8 cellular contexts compared by ENCODE assay signal in genomic region chr19:17448190-17448967, GRCh38. TPM values are rescaled to one million over a fixed set of nuclear protein-coding genes. Genes with fewer than 3 reads are reported as not detected.
DNase-seq lines count a peak whose midpoint lies in the region; ATAC-seq and TF ChIP-seq lines count a peak whose summit lies in the region.

Gene TMEM221, minus strand, starts transcription at chr19:17448668. Its CDS starts 206 bp downstream, at chr19:17448462.

- peaks cover 3% of the 10 kb centered on the region; the same call in 1 of the 2 replicates for H3K9me3 ChIP-seq in AG04450 (ENCODE audit: control insufficient read depth, insufficient read depth, low read length)
- H3K9me3 ChIP-seq in HCT116 (ENCODE audit: control insufficient read depth in 1 of 2, insufficient read depth in 1 of 2, low read depth in 1 of 2, low read length in 2 of 2): no peaks in the 10 kb centered on the region
- H3K9me3 ChIP-seq in mammary epithelial cell (replicated peaks; ENCODE audit: insufficient read depth, low read length): peaks cover 4% of the 10 kb centered on the region
- no peaks in the 10 kb centered on the region for H3K9me3 ChIP-seq in left lung

- POLR2A ChIA-PET in AG04450 (lab: Yijun Ruan, JAX): no interaction called here
- POLR2A ChIA-PET in HCT116 (lab: Charles Lee): no interaction called here

- BruUV-seq in HCT116 (replicated peaks; lab: Mats Ljungman, UMichigan) (no TSS peak), mammary epithelial cell (replicated peaks; lab: Mats Ljungman, UMichigan) (no TSS peak)

- H2AFZ ChIP-seq in HCT116 (ENCODE audit: low read depth, low read length, poor library complexity, severe bottlenecking) (no peak within 1 kb of the TSS), mammary epithelial cell (ENCODE audit: low read depth, low read length) (peak within 1 kb of the TSS; percentile 82)

- H3K36me3 ChIP-seq in HCT116 (ENCODE audit: control insufficient read depth in 1 of 2, insufficient read depth in 2 of 2, low read length in 2 of 2) (no peaks in the 10 kb centered on the region), mammary epithelial cell (ENCODE audit: insufficient read depth, low read length) (no peaks in the 10 kb centered on the region), left lung (no peaks in the 10 kb centered on the region)

- RAD21 ChIA-PET in HCT116 (lab: Charles Lee; ENCODE audit: low non-redundant PET in 1 of 2, low total read pairs in 2 of 2, uncharacterized antibody in 2 of 2, unreplicated experiment in 2 of 2): no interaction called here

- no peaks in the 10 kb centered on the region for H3K9me2 ChIP-seq in HCT116 (ENCODE audit: insufficient read depth)

- H3K79me2 ChIP-seq in HCT116 (ENCODE audit: insufficient read depth, low read length): no peaks in the 10 kb centered on the region
- no peaks in the 10 kb centered on the region for H3K79me2 ChIP-seq in mammary epithelial cell (ENCODE audit: insufficient read depth, low read length)

- H4K20me1 ChIP-seq in HCT116 (ENCODE audit: insufficient read depth) (no peaks in the 10 kb centered on the region), mammary epithelial cell (ENCODE audit: insufficient read depth, low read length) (no peaks in the 10 kb centered on the region)

- H3K9ac ChIP-seq in HCT116 (ENCODE audit: low read length) (peak within 1 kb of the TSS; percentile 71), mammary epithelial cell (ENCODE audit: insufficient read depth, low read length) (no peak within 1 kb of the TSS)

- intact Hi-C loops in HCT116 (cut with micrococcal nuclease): no loop called here
- intact Hi-C loops in mammary epithelial cell (cut with micrococcal nuclease): no loop called here
- intact Hi-C loops in left lung (cut with DNase I): no loop called here

- CTCF ChIA-PET in AG04450 (lab: Charles Lee) (interaction anchor here (0.6 to 1.4 kb wide), 4 partner anchors 15 to 101 kb away, joined by 3 to 4 read pairs (median 3); no protein-coding TSS in a partner anchor), HCT116 (lab: Charles Lee) (interaction anchor here (0.9 to 1.3 kb wide), 4 partner anchors 17 to 155 kb away, joined by 3 to 4 read pairs (median 3); partner anchors contain the start of gene MVB12A), mammary epithelial cell (lab: Charles Lee; ENCODE audit: low non-redundant PET) (no interaction called here)

- H3K4me3 ChIP-seq in AG04450 (ENCODE audit: low read depth, low read length) (peak within 1 kb of the TSS; percentile 46), HCT116 (replicated peaks in 1 of 2; ENCODE audit: low read depth in 1 of 2, low read length in 2 of 2) (peak within 1 kb of the TSS; percentile 56 to 70), mammary epithelial cell (replicated peaks in 1 of 3; ENCODE audit: insufficient read depth in 1 of 3, low read depth in 2 of 3, low read length in 3 of 3) (peak within 1 kb of the TSS; percentile 37 to 46 (median 43)), left lung (peak within 1 kb of the TSS; percentile 17 to 25)

- ATAC-seq in HCT116: peak; percentile 78
- peak; percentile 76 for ATAC-seq in left lung
- ATAC-seq in HG03196 (IDR thresholded peaks at IDR 0.05; ENCODE audit: unreplicated experiment): no peak

- peak within 1 kb of the TSS; percentile 91 for H3K4me2 ChIP-seq in HCT116 (ENCODE audit: low read length)
- peak within 1 kb of the TSS; percentile 92 for H3K4me2 ChIP-seq in mammary epithelial cell (ENCODE audit: insufficient read depth, low read depth, low read length)

- TF ChIP-seq CTCF in AG04450 (IDR thresholded peaks at IDR 0.05; ENCODE audit: low read depth, low read length): peak; percentile 56
- TF ChIP-seq CTCF in HCT116 (IDR thresholded peaks at IDR 0.05 in 2 of 3, conservative IDR thresholded peaks at IDR 0.05 in 1 of 3; ENCODE audit: borderline replicate concordance in 1 of 3, insufficient read depth in 1 of 3, low read depth in 2 of 3, low read length in 2 of 3): peak; percentile 48 to 75 (median 62); a peak in 5 of 6 replicates
- TF ChIP-seq CTCF in mammary epithelial cell (conservative IDR thresholded peaks at IDR 0.05 in 1 of 2, IDR thresholded peaks at IDR 0.05 in 1 of 2; ENCODE audit: extremely low read depth in 1 of 2, insufficient read depth in 1 of 2, low read depth in 1 of 2, low read length in 2 of 2): peak in 1 of 2 donors; percentile 58
- peak; percentile 32 to 36 for TF ChIP-seq CTCF in left lung (IDR thresholded peaks at IDR 0.05)

- no peak within 1 kb of the TSS for H3K27ac ChIP-seq in AG04450 (ENCODE audit: low read depth, low read length)
- H3K27ac ChIP-seq in HCT116 (ENCODE audit: low read depth, low read length): peak within 1 kb of the TSS; percentile 79; the same call in 1 of the 2 replicates
- H3K27ac ChIP-seq in mammary epithelial cell (ENCODE audit: insufficient read depth, low read depth, low read length): no peak within 1 kb of the TSS
- H3K27ac ChIP-seq in left lung: no peak within 1 kb of the TSS

- no peak for TF ChIP-seq RAD21 in HCT116 (IDR thresholded peaks at IDR 0.05; ENCODE audit: low read depth)

- in situ Hi-C loops in mammary epithelial cell (cut with MboI; ENCODE audit: low sequenced_read_pairs in 2 of 2): loop anchor here in 1 of 2 donors (10.0 kb wide), 1 partner anchor 406 kb away; the partner anchor contains the start of gene RPL18A

- H3K4me1 ChIP-seq in HCT116 (ENCODE audit: control insufficient read depth in 1 of 2, insufficient read depth in 2 of 2, low read length in 2 of 2): peaks cover 24 to 46% of the 10 kb centered on the region in 2 experiments
- peaks cover 8% of the 10 kb centered on the region for H3K4me1 ChIP-seq in mammary epithelial cell (ENCODE audit: insufficient read depth, low read length)
- H3K4me1 ChIP-seq in left lung: peaks cover 0 to 12% of the 10 kb centered on the region in 2 donors

- TF ChIP-seq POLR2A in HCT116 (IDR thresholded peaks at IDR 0.05; ENCODE audit: borderline replicate concordance, extremely low read depth, insufficient read depth, insufficient read length): peak; percentile 31

- H3K27me3 ChIP-seq in AG04450 (ENCODE audit: control insufficient read depth, insufficient read depth, low read length) (peaks cover 25% of the 10 kb centered on the region), HCT116 (ENCODE audit: insufficient read depth, low read length) (no peaks in the 10 kb centered on the region), mammary epithelial cell (ENCODE audit: insufficient read depth, low read length) (no peaks in the 10 kb centered on the region), left lung (peaks cover 0 to 42% of the 10 kb centered on the region in 2 donors)

- WGBS in mammary epithelial cell (ENCODE audit: low coverage, missing lambda C conversion rate): 0% methylated on average over 8 of the region's 77 CpGs

- dilution Hi-C loops in mammary epithelial cell (cut with HindIII; ENCODE audit: low sequenced_read_pairs): loop anchor here (5.0 to 25.0 kb wide), 3 partner anchors 36 to 111 kb away; partner anchors contain the start of genes ANO8 and GTPBP3

- DNase-seq in AG04450 (ENCODE audit: low read depth, low spot score) (no peak), HCT116 (ENCODE audit: low read depth, low spot score) (no peak), UCSD-AML1 (lab: John Stamatoyannopoulos, UW; ENCODE audit: unreplicated experiment) (peak; percentile 87), mammary epithelial cell (no peak), left lung (peak in 1 of 2 donors; percentile 81), NCI-H2081 (lab: John Stamatoyannopoulos, UW) (no peak)
- DNase-seq in stimulated activated CD8-positive, alpha-beta memory T cell treated with anti-CD3 and anti-CD28 coated beads, Interleukin-4, amount 100 ng/mL, for 24 hours (ENCODE audit: low read depth): peak; percentile 30

TF ChIP-seq in HCT116, 20 proteins besides CTCF, POLR2A, EP300 and RAD21:
- TF ChIP-seq ZFX (IDR thresholded peaks at IDR 0.05) (peak; percentile 69; the same call in 1 of the 2 replicates), EGR1 (IDR thresholded peaks at IDR 0.05; ENCODE audit: low read depth) (0 out of 2 replicates have a peak, but pooled peaks have one; percentile 34), POLR2AphosphoS5 (IDR thresholded peaks at IDR 0.05; ENCODE audit: low read depth, low read length) (peak; percentile 73), FOSL1 (IDR thresholded peaks at IDR 0.05; ENCODE audit: low read depth) (no peak)

RNA-seq across cellular contexts. Expression of gene TMEM221, which starts in this region (rescaled TPM):
- polyA plus RNA-seq in AG04450 (2011; rRNA removed) (0.05 and 0.07 TPM in 2 replicates), mammary epithelial cell (0.35 TPM)
- polyA minus RNA-seq in AG04450 (2011; rRNA and poly(A)+ RNA removed): not detected in 2 replicates
- total RNA-seq in HCT116 (2021; ENCODE audit: unreplicated experiment) (3.4 TPM), mammary epithelial cell (1 to 10 TPM in 1 of 2 donors, under 1 TPM in 1; 0.17 to 1.4 TPM), left lung (not detected)
- polyA plus RNA-seq in HCT116 (2012): 3.6 and 3.7 TPM in 2 replicates
- polyA minus RNA-seq in mammary epithelial cell: 2.2 TPM

Comparison
In these comparisons a context has a peak if more than half of its experiments do, and no peak if none do; other contexts are left out.
1. Peak in ATAC-seq and H3K4me3 ChIP-seq in left lung; RNA of the gene not detected or under 1 TPM.
2. DNase-seq: peak in UCSD-AML1 (single experiment) and stimulated activated CD8-positive, alpha-beta memory T cell treated with anti-CD3 and anti-CD28 coated beads, Interleukin-4, amount 100 ng/mL, for 24 hours (single experiment); none in AG04450 (single experiment), HCT116 (single experiment), mammary epithelial cell (single experiment) and NCI-H2081 (0 of 2).
3. Peak in every context shown above with its lines, with median percentiles within 50 percentile points of each other: H3K4me3 ChIP-seq.